In the genomic region with DNA sequence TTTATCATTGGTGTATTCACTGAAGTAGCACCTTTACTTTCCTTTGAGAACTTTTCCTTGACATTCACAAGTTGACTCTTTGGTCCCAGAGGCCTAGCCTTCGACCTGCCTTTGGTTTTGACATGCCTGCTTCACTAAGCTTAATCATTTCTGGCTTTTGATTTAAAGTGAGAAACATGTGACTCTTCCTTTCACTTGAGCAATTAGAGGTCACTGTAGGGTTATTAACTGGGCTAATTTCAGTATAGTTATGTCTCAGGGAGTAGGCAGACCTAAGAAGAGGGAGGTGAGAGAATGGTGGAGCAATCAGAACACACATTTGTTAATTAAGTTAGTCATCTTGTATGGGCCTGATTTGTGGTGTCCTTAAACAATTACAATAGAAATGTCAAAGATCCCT, we compare ENCODE assay signal across 14 cellular contexts.
DNase-seq lines count a peak whose midpoint lies in the region; ATAC-seq, FAIRE-seq and TF ChIP-seq lines count a peak whose summit lies in the region.
"Had no signal": no experiment of that assay in that cellular context is flagged by ENCODE, and none has a peak within 500 bp of the region (broad histone marks: within the 10 kb centered on the region; RNA-seq: fewer than 3 reads in every experiment).

No MANE protein-coding gene starts in this region.

- no peak overlapping the region for H3K4me2 ChIP-seq in GM12878 (ENCODE audit: control insufficient read depth, insufficient read depth)

- H3K27me3 ChIP-seq in GM12878 (replicated peaks in 1 of 2; ENCODE audit: control insufficient read depth in 2 of 2, insufficient read depth in 2 of 2, low read length in 1 of 2), result no peaks in the 10 kb centered on the region
- no peaks in the 10 kb centered on the region for H3K27me3 ChIP-seq in small intestine (ENCODE audit: control insufficient read depth in 2 of 2, insufficient read depth in 2 of 2, low read length in 2 of 2)
- H3K27me3 ChIP-seq: body of pancreas had no signal

- no peaks in the 10 kb centered on the region for H3K27me3 Mint-ChIP-seq in naive thymus-derived CD8-positive, alpha-beta T cell
- H3K27me3 Mint-ChIP-seq: natural killer cell treated with Interleukin-12 subunit alpha and Interleukin-12 subunit beta and Interleukin-15 and Interleukin-18, amount 100 ng/mL, for 72 hours had no signal

- H4K20me1 ChIP-seq in GM12878 (ENCODE audit: control insufficient read depth, insufficient read depth), result no peaks in the 10 kb centered on the region

- CTCF ChIA-PET in GM12878 (lab: Yijun Ruan, JAX), result no interaction called here

- 5% methylated on average over 1 of the region's 1 CpG for WGBS in GM12878 (ENCODE audit: insufficient coverage, insufficient replicate concordance, low lambda C conversion rate, missing lambda C conversion rate)
- WGBS in small intestine, 3 donors, result 5 to 37% (median 10%) methylated on average over 1 of the region's 1 CpG

- RAD21 ChIA-PET in GM12878 (lab: Charles Lee; ENCODE audit: unreplicated experiment), result interaction anchor here (0.6 to 1.6 kb wide), 2 partner anchors 48 to 49 kb away, joined by 3 read pairs; no protein-coding TSS in a partner anchor

- no peak overlapping the region for H3K4me3 Mint-ChIP-seq in naive thymus-derived CD8-positive, alpha-beta T cell
- H3K4me3 Mint-ChIP-seq: CD14-positive monocyte; natural killer cell treated with Interleukin-12 subunit alpha and Interleukin-12 subunit beta and Interleukin-15 and Interleukin-18, amount 100 ng/mL, for 72 hours had no signal

- no peaks in the 10 kb centered on the region for H3K4me1 Mint-ChIP-seq in naive thymus-derived CD8-positive, alpha-beta T cell
- H3K4me1 Mint-ChIP-seq: CD14-positive monocyte had no signal

- in situ Hi-C loops in GM12878 (cut with MboI), result no loop called here

- H3K9me3 ChIP-seq in GM12878 (replicated peaks; ENCODE audit: control insufficient read depth, insufficient read depth, low read length), result no peaks in the 10 kb centered on the region
- H3K9me3 ChIP-seq in small intestine (ENCODE audit: control insufficient read depth, low read depth), result peaks cover 2% of the 10 kb centered on the region
- H3K9me3 ChIP-seq: body of pancreas had no signal

- intact Hi-C loops in GM12878 (cut with micrococcal nuclease; ENCODE audit: unreplicated experiment), result loop anchor here (1.0 kb wide), 1 partner anchor 49 kb away; no protein-coding TSS in a partner anchor

- SMC1A ChIA-PET in GM12878 (lab: Charles Lee; ENCODE audit: uncharacterized antibody, unreplicated experiment), result interaction anchor here (1.0 to 2.4 kb wide), 3 partner anchors 10 to 48 kb away, joined by 4 to 8 read pairs (median 5); no protein-coding TSS in a partner anchor

- H3K27ac Mint-ChIP-seq in naive thymus-derived CD8-positive, alpha-beta T cell, result no peak overlapping the region
- H3K27ac Mint-ChIP-seq: CD14-positive monocyte; natural killer cell treated with Interleukin-12 subunit alpha and Interleukin-12 subunit beta and Interleukin-15 and Interleukin-18, amount 100 ng/mL, for 72 hours had no signal

- H3K36me3 Mint-ChIP-seq in naive thymus-derived CD8-positive, alpha-beta T cell, result no peaks in the 10 kb centered on the region
- H3K36me3 Mint-ChIP-seq: CD14-positive monocyte; natural killer cell treated with Interleukin-12 subunit alpha and Interleukin-12 subunit beta and Interleukin-15 and Interleukin-18, amount 100 ng/mL, for 72 hours had no signal

- H2AFZ ChIP-seq in GM12878 (ENCODE audit: control insufficient read depth, low read depth, low read length), result no peak overlapping the region

- no peak for TF ChIP-seq CTCF in GM12878 (IDR thresholded peaks at IDR 0.05 in 2 of 3, conservative IDR thresholded peaks at IDR 0.05 in 1 of 3; ENCODE audit: control insufficient read depth in 2 of 3, extremely low read depth in 1 of 3, insufficient read depth in 1 of 3, low read depth in 3 of 3, low read length in 3 of 3)

- DNase-seq in GM12878 (ENCODE audit: low read depth, low spot score) (peak; percentile 15), mesenteric fat pad (ENCODE audit: low spot score) (no peak), small intestine (no peak), CD1c-positive myeloid dendritic cell (ENCODE audit: extremely low spot score) (no peak)
- no peak for DNase-seq in naive thymus-derived CD8-positive, alpha-beta T cell
- DNase-seq: activated CD4-positive, alpha-beta T cell treated with anti-CD3 and anti-CD28 coated beads, Interleukin-2, amount 50 U/mL, for 1 hour; body of pancreas; left colon; NCI-H2227 treated with DMSO at 0.1 percent for 48 hours had no signal

- no peaks in the 10 kb centered on the region for H3K79me2 ChIP-seq in GM12878 (ENCODE audit: control insufficient read depth, insufficient read depth, low read length)

- TF ChIP-seq RAD21 in GM12878 (IDR thresholded peaks at IDR 0.05; ENCODE audit: insufficient read depth, low read depth, low read length), result no peak

- H3K4me3 ChIP-seq in GM12878 (no peak overlapping the region), small intestine (ENCODE audit: low read depth in 1 of 2, low read length in 2 of 2) (no peak overlapping the region)
- H3K4me3 ChIP-seq: body of pancreas had no signal

- BruUV-seq in GM12878 (replicated peaks; lab: Mats Ljungman, UMichigan), result no TSS peak

- H3K9ac ChIP-seq in GM12878 (ENCODE audit: control insufficient read depth, insufficient read depth, low read length), result no peak overlapping the region

- H3K4me1 ChIP-seq in GM12878 (ENCODE audit: control insufficient read depth, insufficient read depth, low read length) (no peaks in the 10 kb centered on the region), small intestine (ENCODE audit: control insufficient read depth in 2 of 2, insufficient read depth in 1 of 2, low read depth in 1 of 2, low read length in 1 of 2) (no peaks in the 10 kb centered on the region)
- H3K4me1 ChIP-seq: body of pancreas had no signal

- H3K27ac ChIP-seq in GM12878 (ENCODE audit: control insufficient read depth, insufficient read depth) (no peak overlapping the region), small intestine (ENCODE audit: low read depth in 1 of 2, low read length in 1 of 2) (no peak overlapping the region)
- H3K27ac ChIP-seq: body of pancreas had no signal

- ATAC-seq in GM18909 (IDR thresholded peaks at IDR 0.05; ENCODE audit: poor library complexity, unreplicated experiment) (peak; percentile 88), GM21619 (IDR thresholded peaks at IDR 0.05; ENCODE audit: unreplicated experiment) (peak; percentile 77), HG03064 (IDR thresholded peaks at IDR 0.05; ENCODE audit: low read depth, unreplicated experiment) (peak; percentile 77), GM12878 (peak; percentile 91)
- no peak for ATAC-seq in naive thymus-derived CD8-positive, alpha-beta T cell
- ATAC-seq: body of pancreas; left colon; natural killer cell treated with Interleukin-12 subunit alpha and Interleukin-12 subunit beta and Interleukin-15 and Interleukin-18, amount 100 ng/mL, for 72 hours had no signal

- peaks cover 0 to 10% (median 2%) of the 10 kb centered on the region in 9 donors for H3K9me3 Mint-ChIP-seq in naive thymus-derived CD8-positive, alpha-beta T cell

- POLR2A ChIA-PET in GM12878 (lab: Charles Lee), result interaction anchor here (1.2 kb wide), 1 partner anchor 49 kb away, joined by 4 read pairs; no protein-coding TSS in a partner anchor
- POLR2A ChIA-PET in naive thymus-derived CD8-positive, alpha-beta T cell (lab: Charles Lee), result no interaction called here

- H3K36me3 ChIP-seq in GM12878 (ENCODE audit: control insufficient read depth in 2 of 2, insufficient read depth in 2 of 2, low read length in 1 of 2) (no peaks in the 10 kb centered on the region), small intestine (ENCODE audit: control insufficient read depth in 2 of 2, insufficient read depth in 2 of 2, low read length in 2 of 2) (no peaks in the 10 kb centered on the region)

- TF ChIP-seq POLR2A in GM12878 (IDR thresholded peaks at IDR 0.05; ENCODE audit: low read depth, low read length), result no peak

- peak; percentile 68 for FAIRE-seq in GM12878 (lab: Jason Lieb, UNC)
- no peak for FAIRE-seq in small intestine (lab: Jason Lieb, UNC)

- TF ChIP-seq EP300 in GM12878 (IDR thresholded peaks at IDR 0.05; ENCODE audit: borderline replicate concordance in 1 of 2, control insufficient read depth in 1 of 2, low read depth in 2 of 2, low read length in 2 of 2), result peak in 1 of 2 experiments; percentile 50; a peak in 1 of 4 replicates

TF ChIP-seq in GM12878, 131 proteins besides CTCF, POLR2A, EP300 and RAD21 (continues in another document):
- TF ChIP-seq MYC (IDR thresholded peaks at IDR 0.05; ENCODE audit: insufficient read depth, insufficient read length, insufficient replicate concordance, low read length, severe bottlenecking) (no peak), ATF7 (IDR thresholded peaks at IDR 0.05; ENCODE audit: low read depth) (peak; percentile 33; the same call in 1 of the 2 replicates), MXI1 (IDR thresholded peaks at IDR 0.05; ENCODE audit: low read depth, low read length) (no peak), FOXK2 (IDR thresholded peaks at IDR 0.05) (no peak), PAX5 (IDR thresholded peaks at IDR 0.05; ENCODE audit: borderline replicate concordance, low read depth, low read length) (no peak), ZNF217 (IDR thresholded peaks at IDR 0.05) (peak; percentile 64; the same call in 1 of the 2 replicates), NR2C2 (IDR thresholded peaks at IDR 0.05; ENCODE audit: borderline replicate concordance, control insufficient read depth, insufficient read length, low read depth) (no peak)
- TF ChIP-seq, protein P1, sequence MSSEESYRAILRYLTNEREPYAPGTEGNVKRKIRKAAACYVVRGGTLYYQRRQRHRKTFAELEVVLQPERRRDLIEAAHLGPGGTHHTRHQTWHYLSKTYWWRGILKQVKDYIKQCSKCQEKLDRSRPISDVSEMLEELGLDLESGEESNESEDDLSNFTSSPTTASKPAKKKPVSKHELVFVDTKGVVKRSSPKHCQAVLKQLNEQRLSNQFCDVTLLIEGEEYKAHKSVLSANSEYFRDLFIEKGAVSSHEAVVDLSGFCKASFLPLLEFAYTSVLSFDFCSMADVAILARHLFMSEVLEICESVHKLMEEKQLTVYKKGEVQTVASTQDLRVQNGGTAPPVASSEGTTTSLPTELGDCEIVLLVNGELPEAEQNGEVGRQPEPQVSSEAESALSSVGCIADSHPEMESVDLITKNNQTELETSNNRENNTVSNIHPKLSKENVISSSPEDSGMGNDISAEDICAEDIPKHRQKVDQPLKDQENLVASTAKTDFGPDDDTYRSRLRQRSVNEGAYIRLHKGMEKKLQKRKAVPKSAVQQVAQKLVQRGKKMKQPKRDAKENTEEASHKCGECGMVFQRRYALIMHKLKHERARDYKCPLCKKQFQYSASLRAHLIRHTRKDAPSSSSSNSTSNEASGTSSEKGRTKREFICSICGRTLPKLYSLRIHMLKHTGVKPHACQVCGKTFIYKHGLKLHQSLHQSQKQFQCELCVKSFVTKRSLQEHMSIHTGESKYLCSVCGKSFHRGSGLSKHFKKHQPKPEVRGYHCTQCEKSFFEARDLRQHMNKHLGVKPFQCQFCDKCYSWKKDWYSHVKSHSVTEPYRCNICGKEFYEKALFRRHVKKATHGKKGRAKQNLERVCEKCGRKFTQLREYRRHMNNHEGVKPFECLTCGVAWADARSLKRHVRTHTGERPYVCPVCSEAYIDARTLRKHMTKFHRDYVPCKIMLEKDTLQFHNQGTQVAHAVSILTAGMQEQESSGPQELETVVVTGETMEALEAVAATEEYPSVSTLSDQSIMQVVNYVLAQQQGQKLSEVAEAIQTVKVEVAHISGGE (CRISPR knock-in tag; IDR thresholded peaks at IDR 0.05), result no peak

Comparison
In these comparisons a context has a peak if more than half of its experiments do, and no peak if none do; other contexts are left out.
1. ATAC-seq: peak in GM18909 (single experiment), GM21619 (single experiment), HG03064 (single experiment) and GM12878 (single experiment); none in naive thymus-derived CD8-positive, alpha-beta T cell (0 of 2).